12 cellular contexts compared by ENCODE assay signal in genomic region chr11:2139691-2140337, GRCh38. TPM values are rescaled to one million over a fixed set of nuclear protein-coding genes. Genes with fewer than 3 reads are reported as not detected.
DNase-seq lines count a peak whose midpoint lies in the region; ATAC-seq, FAIRE-seq and TF ChIP-seq lines count a peak whose summit lies in the region.
"Had no signal": no experiment of that assay in that cellular context is flagged by ENCODE, and none has a peak within 500 bp of the region (broad histone marks: within the 10 kb centered on the region; RNA-seq: fewer than 3 reads in every experiment).

No MANE protein-coding gene starts in this region.

- H3K27me3 Mint-ChIP-seq in activated naive CD8-positive, alpha-beta T cell treated with anti-CD3 and anti-CD28 coated beads, Interleukin-2, amount 10 ng/mL, durations not matched to agents 7 days and 5 days: peaks cover 67% of the 10 kb centered on the region
- H3K27me3 Mint-ChIP-seq in activated naive CD8-positive, alpha-beta T cell treated with anti-CD3 and anti-CD28 coated beads, Interleukin-2, amount 50 U/mL, for 24 hours: peaks cover 59% of the 10 kb centered on the region

- no peaks in the 10 kb centered on the region for H3K36me3 ChIP-seq in adipocyte (ENCODE audit: control insufficient read depth, insufficient read depth, low read length, severe bottlenecking)
- peaks cover 4 to 9% of the 10 kb centered on the region in 2 experiments; a peak in 4 of 5 replicates for H3K36me3 ChIP-seq in HepG2 (replicated peaks in 1 of 2; ENCODE audit: control insufficient read depth in 1 of 2, insufficient read depth in 2 of 2, low read length in 2 of 2)
- no peaks in the 10 kb centered on the region for H3K36me3 ChIP-seq in smooth muscle cell (ENCODE audit: low read depth)
- H3K36me3 ChIP-seq: left lung had no signal

- peak; percentile 44; the same call in 1 of the 2 replicates for TF ChIP-seq CTCF in HepG2 (CRISPR knock-in tag; IDR thresholded peaks at IDR 0.05)
- no peak for TF ChIP-seq CTCF in smooth muscle cell (IDR thresholded peaks at IDR 0.05; ENCODE audit: borderline replicate concordance, insufficient read depth, poor library complexity, severe bottlenecking)

- TF ChIP-seq EP300 in HepG2 (IDR thresholded peaks at IDR 0.05; ENCODE audit: low read depth in 2 of 2, low read length in 2 of 2): no peak
- TF ChIP-seq EP300 in HepG2 (CRISPR knock-in tag; IDR thresholded peaks at IDR 0.05; ENCODE audit: borderline replicate concordance): no peak

- no peak overlapping the region for H3K27ac Mint-ChIP-seq in activated naive CD8-positive, alpha-beta T cell treated with anti-CD3 and anti-CD28 coated beads, Interleukin-2, amount 10 ng/mL, durations not matched to agents 7 days and 5 days
- no peak overlapping the region for H3K27ac Mint-ChIP-seq in activated naive CD8-positive, alpha-beta T cell treated with anti-CD3 and anti-CD28 coated beads, Interleukin-2, amount 50 U/mL, for 24 hours

- H3K4me1 Mint-ChIP-seq in activated naive CD8-positive, alpha-beta T cell treated with anti-CD3 and anti-CD28 coated beads, Interleukin-2, amount 10 ng/mL, durations not matched to agents 7 days and 5 days: peaks cover 3% of the 10 kb centered on the region
- H3K4me1 Mint-ChIP-seq in activated naive CD8-positive, alpha-beta T cell treated with anti-CD3 and anti-CD28 coated beads, Interleukin-2, amount 50 U/mL, for 24 hours: peaks cover 35% of the 10 kb centered on the region

- in situ Hi-C loops in HepG2 (cut with HindIII; ENCODE audit: extremely low pct_ligation_motif_present, low pct_unique_long_range_greater_than_20kb): no loop called here

- POLR2A ChIA-PET in activated naive CD8-positive, alpha-beta T cell treated with anti-CD3 and anti-CD28 coated beads, Interleukin-2, amount 10 ng/mL, durations not matched to agents 7 days and 5 days (lab: Charles Lee): no interaction called here
- POLR2A ChIA-PET in HepG2 (lab: Yijun Ruan, JAX): interaction anchor here (0.6 to 6.5 kb wide), 12 partner anchors 9 to 489 kb away, joined by 3 to 108 read pairs (median 3); partner anchors contain the start of gene MRPL23

- peaks cover 14% of the 10 kb centered on the region for H3K4me1 ChIP-seq in adipocyte (ENCODE audit: control insufficient read depth, insufficient read depth, low read length)
- peaks cover 53% of the 10 kb centered on the region for H3K4me1 ChIP-seq in HepG2 (ENCODE audit: insufficient read depth, low read length)
- H3K4me1 ChIP-seq in smooth muscle cell (ENCODE audit: low read depth): peaks cover 31% of the 10 kb centered on the region

- H3K27me3 ChIP-seq in adipocyte (replicated peaks; ENCODE audit: control insufficient read depth, insufficient read depth, low read length) (peaks cover 27% of the 10 kb centered on the region), HepG2 (ENCODE audit: control insufficient read depth in 1 of 2, insufficient read depth in 2 of 2, low read length in 2 of 2) (peaks cover 2 to 48% of the 10 kb centered on the region in 2 experiments; a peak in 4 of 5 replicates), smooth muscle cell (ENCODE audit: low read depth) (no peaks in the 10 kb centered on the region)

- H3K4me2 ChIP-seq in HepG2 (ENCODE audit: low read depth, low read length): peak overlapping the region; percentile 68
- peak overlapping the region; percentile 96 for H3K4me2 ChIP-seq in smooth muscle cell

- peak overlapping the region; percentile 58 for H3K27ac ChIP-seq in HepG2 (ENCODE audit: extremely low read length, insufficient read depth, low read length)
- no peak overlapping the region for H3K27ac ChIP-seq in smooth muscle cell (ENCODE audit: low read depth)
- H3K27ac ChIP-seq: left lung had no signal

- H3K4me3 ChIP-seq in adipocyte (ENCODE audit: low read length) (no peak overlapping the region), HepG2 (replicated peaks in 1 of 3; ENCODE audit: insufficient read depth in 1 of 3, low read depth in 2 of 3, low read length in 3 of 3) (peak overlapping the region; percentile 41 to 76 (median 51)), smooth muscle cell (peak overlapping the region; percentile 87)
- H3K4me3 ChIP-seq: left lung had no signal

- H3K79me2 ChIP-seq in HepG2 (ENCODE audit: insufficient read depth, low read length) (peaks cover 17% of the 10 kb centered on the region), smooth muscle cell (ENCODE audit: low read depth) (peaks cover 85% of the 10 kb centered on the region)

- H3K9me3 Mint-ChIP-seq in activated naive CD8-positive, alpha-beta T cell treated with anti-CD3 and anti-CD28 coated beads, Interleukin-2, amount 10 ng/mL, durations not matched to agents 7 days and 5 days: no peaks in the 10 kb centered on the region
- H3K9me3 Mint-ChIP-seq in activated naive CD8-positive, alpha-beta T cell treated with anti-CD3 and anti-CD28 coated beads, Interleukin-2, amount 50 U/mL, for 24 hours: no peaks in the 10 kb centered on the region

- WGBS in HepG2 (ENCODE audit: low lambda C conversion rate): no CpG with 5 or more reads among the region's 54 CpGs
- 4% methylated on average over 42 of the region's 54 CpGs for WGBS in smooth muscle cell (ENCODE audit: low lambda C conversion rate)

- no peaks in the 10 kb centered on the region for H3K36me3 Mint-ChIP-seq in activated naive CD8-positive, alpha-beta T cell treated with anti-CD3 and anti-CD28 coated beads, Interleukin-2, amount 10 ng/mL, durations not matched to agents 7 days and 5 days
- no peaks in the 10 kb centered on the region for H3K36me3 Mint-ChIP-seq in activated naive CD8-positive, alpha-beta T cell treated with anti-CD3 and anti-CD28 coated beads, Interleukin-2, amount 50 U/mL, for 24 hours (ENCODE audit: low read depth)

- ATAC-seq in activated naive CD8-positive, alpha-beta T cell treated with anti-CD3 and anti-CD28 coated beads, Interleukin-2, amount 10 ng/mL, durations not matched to agents 7 days and 5 days (ENCODE audit: low read depth): no peak
- no peak for ATAC-seq in activated naive CD8-positive, alpha-beta T cell treated with anti-CD3 and anti-CD28 coated beads, Interleukin-2, amount 50 U/mL, for 24 hours
- ATAC-seq in HepG2 (peak; percentile 52), GM18861 (IDR thresholded peaks at IDR 0.05; ENCODE audit: unreplicated experiment) (no peak), HG03095 (IDR thresholded peaks at IDR 0.05; ENCODE audit: unreplicated experiment) (no peak)
- ATAC-seq: left lung had no signal

- no peak overlapping the region for H3K4me3 Mint-ChIP-seq in activated naive CD8-positive, alpha-beta T cell treated with anti-CD3 and anti-CD28 coated beads, Interleukin-2, amount 10 ng/mL, durations not matched to agents 7 days and 5 days
- H3K4me3 Mint-ChIP-seq in activated naive CD8-positive, alpha-beta T cell treated with anti-CD3 and anti-CD28 coated beads, Interleukin-2, amount 50 U/mL, for 24 hours: no peak overlapping the region

- no peak overlapping the region for H3K9ac ChIP-seq in adipocyte (ENCODE audit: low read length)
- H3K9ac ChIP-seq in HepG2 (ENCODE audit: insufficient read depth, low read depth, low read length): peak overlapping the region; percentile 65
- H3K9ac ChIP-seq in smooth muscle cell (ENCODE audit: low read depth): peak overlapping the region; percentile 75

- no peak overlapping the region for H2AFZ ChIP-seq in HepG2 (ENCODE audit: low read length)
- H2AFZ ChIP-seq in smooth muscle cell (ENCODE audit: low read depth): no peak overlapping the region

- no peak for TF ChIP-seq POLR2A in HepG2 (IDR thresholded peaks at IDR 0.05; ENCODE audit: insufficient read depth in 1 of 2, low read depth in 2 of 2, low read length in 2 of 2)

- H3K9me3 ChIP-seq in adipocyte (ENCODE audit: control insufficient read depth, low read length) (no peaks in the 10 kb centered on the region), HepG2 (ENCODE audit: low read length) (no peaks in the 10 kb centered on the region), smooth muscle cell (replicated peaks; ENCODE audit: low read depth) (no peaks in the 10 kb centered on the region)
- H3K9me3 ChIP-seq: left lung had no signal

- CTCF ChIA-PET in HepG2 (lab: Yijun Ruan, JAX; ENCODE audit: low intra/inter-chr PET ratio, low total read pairs): interaction anchor here (1.7 kb wide), 1 partner anchor 103 kb away, joined by 3 read pairs; no protein-coding TSS in a partner anchor

- intact Hi-C loops in HepG2 (cut with micrococcal nuclease; ENCODE audit: unreplicated experiment): no loop called here

- FAIRE-seq in HepG2 (lab: Jason Lieb, UNC): no peak

- peak; percentile 40 for DNase-seq in activated naive CD8-positive, alpha-beta T cell treated with anti-CD3 and anti-CD28 coated beads, Interleukin-2, amount 10 ng/mL, durations not matched to agents 7 days and 5 days
- no peak for DNase-seq in activated naive CD8-positive, alpha-beta T cell treated with anti-CD3 and anti-CD28 coated beads, Interleukin-2, amount 50 U/mL, for 24 hours
- DNase-seq in adipocyte (ENCODE audit: low read depth): peak; percentile 49
- DNase-seq in HepG2 (ENCODE audit: low spot score): peak; percentile 29
- no peak for DNase-seq in smooth muscle cell (lab: John Stamatoyannopoulos, UW; ENCODE audit: unreplicated experiment)
- DNase-seq in NCI-H2081 treated with DMSO at 0.1 percent for 48 hours (lab: John Stamatoyannopoulos, UW): no peak
- DNase-seq: activated naive CD4-positive, alpha-beta T cell; head of caudate nucleus had no signal

- peaks cover 34% of the 10 kb centered on the region for H4K20me1 ChIP-seq in HepG2 (ENCODE audit: insufficient read depth, low read length)
- H4K20me1 ChIP-seq in smooth muscle cell (ENCODE audit: low read depth): peaks cover 44% of the 10 kb centered on the region

- peaks cover 36% of the 10 kb centered on the region for H3F3A ChIP-seq in smooth muscle cell (ENCODE audit: low read depth)

- BruUV-seq in HepG2 (replicated peaks; lab: Mats Ljungman, UMichigan): no TSS peak

- TF ChIP-seq RAD21 in HepG2 (CRISPR knock-in tag; IDR thresholded peaks at IDR 0.05): peak; percentile 60

RNA-seq across cellular contexts. Expression of gene IGF2, which starts 0.6 kb away (rescaled TPM):
- total RNA-seq in activated naive CD8-positive, alpha-beta T cell treated with anti-CD3 and anti-CD28 coated beads, Interleukin-2, amount 10 ng/mL, durations not matched to agents 7 days and 5 days: not detected
- total RNA-seq in HepG2 (2016; rRNA removed; fragmentation: Illumina TruSeq; extraction: Trizol): 79.1 and 138 TPM in 2 replicates
- total RNA-seq in HepG2 (2016; cell fraction: cytosol; rRNA removed; fragmentation: Illumina TruSeq; extraction: Trizol; ENCODE audit: low read depth): 150 and 154 TPM in 2 replicates
- total RNA-seq in HepG2 (2016; cell fraction: insoluble cytoplasmic fraction; rRNA removed; fragmentation: Illumina TruSeq; extraction: Trizol): 71.0 and 125 TPM in 2 replicates
- 362 and 363 TPM in 2 replicates for total RNA-seq in HepG2 (2016; cell fraction: membrane; rRNA removed; fragmentation: Illumina TruSeq; extraction: Trizol)
- 89.6 and 109 TPM in 2 replicates for total RNA-seq in HepG2 (2016; cell fraction: nucleus; rRNA removed; fragmentation: Illumina TruSeq; extraction: Trizol)
- 254 and 379 TPM in 2 replicates for polyA plus RNA-seq in HepG2 (2011; rRNA removed)
- 454 and 616 TPM in 2 replicates for polyA plus RNA-seq in HepG2 (2011; cell fraction: cytosol; rRNA removed)
- polyA plus RNA-seq in HepG2 (2011; cell fraction: nucleus; rRNA removed): 839 and 1,149 TPM in 2 replicates
- 4,210 and 4,559 TPM in 2 replicates for polyA plus RNA-seq in HepG2 (2012)
- 341 and 387 TPM in 2 replicates for polyA plus RNA-seq in HepG2 (2016; cell fraction: cytosol; fragmentation: Illumina TruSeq; extraction: Trizol; ENCODE audit: low read depth)
- 1,191 and 1,950 TPM in 2 replicates for polyA plus RNA-seq in HepG2 (2016; cell fraction: insoluble cytoplasmic fraction; fragmentation: Illumina TruSeq; extraction: Trizol; ENCODE audit: low read depth)
- polyA plus RNA-seq in HepG2 (2016; cell fraction: membrane; fragmentation: Illumina TruSeq; extraction: Trizol; ENCODE audit: low read depth): 1,798 and 2,413 TPM in 2 replicates
- 949 and 1,082 TPM in 2 replicates for polyA plus RNA-seq in HepG2 (2016; cell fraction: nucleus; fragmentation: Illumina TruSeq; extraction: Trizol; ENCODE audit: insufficient read depth, low read depth)
- polyA minus RNA-seq in HepG2 (2011; rRNA and poly(A)+ RNA removed; ENCODE audit: low replicate concordance): 0.19 and 781 TPM in 2 replicates
- polyA minus RNA-seq in HepG2 (2011; cell fraction: cytosol; rRNA and poly(A)+ RNA removed): 811 and 1,353 TPM in 2 replicates
- polyA minus RNA-seq in HepG2 (2011; cell fraction: nucleus; rRNA and poly(A)+ RNA removed): 170 and 248 TPM in 2 replicates
- total RNA-seq in smooth muscle cell: 2,086 and 2,274 TPM in 2 replicates
- polyA plus RNA-seq in smooth muscle cell: 3,825 and 3,877 TPM in 2 replicates

RNA-seq across cellular contexts. Expression of gene INS, which starts 21.2 kb away (rescaled TPM):
- total RNA-seq in activated naive CD8-positive, alpha-beta T cell treated with anti-CD3 and anti-CD28 coated beads, Interleukin-2, amount 10 ng/mL, durations not matched to agents 7 days and 5 days: not detected
- total RNA-seq in HepG2 (2016; rRNA removed; fragmentation: Illumina TruSeq; extraction: Trizol) (not detected in 2 replicates), smooth muscle cell (not detected in 2 replicates)
- not detected in 2 replicates for total RNA-seq in HepG2 (2016; cell fraction: cytosol; rRNA removed; fragmentation: Illumina TruSeq; extraction: Trizol; ENCODE audit: low read depth)
- not detected in 2 replicates for total RNA-seq in HepG2 (2016; cell fraction: insoluble cytoplasmic fraction; rRNA removed; fragmentation: Illumina TruSeq; extraction: Trizol)
- not detected in 2 replicates for total RNA-seq in HepG2 (2016; cell fraction: membrane; rRNA removed; fragmentation: Illumina TruSeq; extraction: Trizol)
- total RNA-seq in HepG2 (2016; cell fraction: nucleus; rRNA removed; fragmentation: Illumina TruSeq; extraction: Trizol): not detected in 2 replicates
- polyA plus RNA-seq in HepG2 (2011; rRNA removed) (not detected in 2 replicates), smooth muscle cell (not detected in 2 replicates)
- not detected in 2 replicates for polyA plus RNA-seq in HepG2 (2011; cell fraction: cytosol; rRNA removed)
- polyA plus RNA-seq in HepG2 (2011; cell fraction: nucleus; rRNA removed): not detected in 2 replicates
- not detected in 2 replicates for polyA plus RNA-seq in HepG2 (2012)
- polyA plus RNA-seq in HepG2 (2016; cell fraction: cytosol; fragmentation: Illumina TruSeq; extraction: Trizol; ENCODE audit: low read depth): not detected in 2 replicates
- not detected in 2 replicates for polyA plus RNA-seq in HepG2 (2016; cell fraction: insoluble cytoplasmic fraction; fragmentation: Illumina TruSeq; extraction: Trizol; ENCODE audit: low read depth)
- polyA plus RNA-seq in HepG2 (2016; cell fraction: membrane; fragmentation: Illumina TruSeq; extraction: Trizol; ENCODE audit: low read depth): not detected in 2 replicates
- not detected in 2 replicates for polyA plus RNA-seq in HepG2 (2016; cell fraction: nucleus; fragmentation: Illumina TruSeq; extraction: Trizol; ENCODE audit: insufficient read depth, low read depth)
- polyA minus RNA-seq in HepG2 (2011; rRNA and poly(A)+ RNA removed; ENCODE audit: low replicate concordance): not detected in 2 replicates
- not detected in 2 replicates for polyA minus RNA-seq in HepG2 (2011; cell fraction: cytosol; rRNA and poly(A)+ RNA removed)
- not detected in 2 replicates for polyA minus RNA-seq in HepG2 (2011; cell fraction: nucleus; rRNA and poly(A)+ RNA removed)
- total RNA-seq: left lung had no signal
- polyA plus RNA-seq: AG04450 had no signal

RNA-seq across cellular contexts. Expression of gene TH, which starts 31.8 kb away (rescaled TPM):
- total RNA-seq in activated naive CD8-positive, alpha-beta T cell treated with anti-CD3 and anti-CD28 coated beads, Interleukin-2, amount 10 ng/mL, durations not matched to agents 7 days and 5 days: not detected
- total RNA-seq in HepG2 (2016; rRNA removed; fragmentation: Illumina TruSeq; extraction: Trizol) (not detected in 2 replicates), smooth muscle cell (not detected in 2 replicates)
- total RNA-seq in HepG2 (2016; cell fraction: cytosol; rRNA removed; fragmentation: Illumina TruSeq; extraction: Trizol; ENCODE audit: low read depth): not detected in 2 replicates
- total RNA-seq in HepG2 (2016; cell fraction: insoluble cytoplasmic fraction; rRNA removed; fragmentation: Illumina TruSeq; extraction: Trizol): not detected in 2 replicates
- total RNA-seq in HepG2 (2016; cell fraction: membrane; rRNA removed; fragmentation: Illumina TruSeq; extraction: Trizol): not detected in 2 replicates
- total RNA-seq in HepG2 (2016; cell fraction: nucleus; rRNA removed; fragmentation: Illumina TruSeq; extraction: Trizol): not detected in 2 replicates
- polyA plus RNA-seq in HepG2 (2011; rRNA removed) (0.36 and 0.42 TPM in 2 replicates), smooth muscle cell (not detected in 2 replicates)
- 0.08 and 0.15 TPM in 2 replicates for polyA plus RNA-seq in HepG2 (2011; cell fraction: cytosol; rRNA removed)
- 3.1 and 4.3 TPM in 2 replicates for polyA plus RNA-seq in HepG2 (2011; cell fraction: nucleus; rRNA removed)
- not detected in 2 replicates for polyA plus RNA-seq in HepG2 (2012)
- not detected in 2 replicates for polyA plus RNA-seq in HepG2 (2016; cell fraction: cytosol; fragmentation: Illumina TruSeq; extraction: Trizol; ENCODE audit: low read depth)
- polyA plus RNA-seq in HepG2 (2016; cell fraction: insoluble cytoplasmic fraction; fragmentation: Illumina TruSeq; extraction: Trizol; ENCODE audit: low read depth): not detected in 2 replicates
- not detected in 2 replicates for polyA plus RNA-seq in HepG2 (2016; cell fraction: membrane; fragmentation: Illumina TruSeq; extraction: Trizol; ENCODE audit: low read depth)
- not detected in 2 replicates for polyA plus RNA-seq in HepG2 (2016; cell fraction: nucleus; fragmentation: Illumina TruSeq; extraction: Trizol; ENCODE audit: insufficient read depth, low read depth)
- polyA minus RNA-seq in HepG2 (2011; rRNA and poly(A)+ RNA removed; ENCODE audit: low replicate concordance): not detected in 2 replicates
- polyA minus RNA-seq in HepG2 (2011; cell fraction: cytosol; rRNA and poly(A)+ RNA removed): not detected in 2 replicates
- not detected in 2 replicates for polyA minus RNA-seq in HepG2 (2011; cell fraction: nucleus; rRNA and poly(A)+ RNA removed)
- polyA plus RNA-seq: AG04450 had no signal

Comparison
In these comparisons a context has a peak if more than half of its experiments do, and no peak if none do; other contexts are left out.
1. DNase-seq: peak in activated naive CD8-positive, alpha-beta T cell treated with anti-CD3 and anti-CD28 coated beads, Interleukin-2, amount 10 ng/mL, durations not matched to agents 7 days and 5 days (single experiment), adipocyte (single experiment) and HepG2 (single experiment); none in activated naive CD8-positive, alpha-beta T cell treated with anti-CD3 and anti-CD28 coated beads, Interleukin-2, amount 50 U/mL, for 24 hours (single experiment), smooth muscle cell (single experiment) and NCI-H2081 treated with DMSO at 0.1 percent for 48 hours (single experiment).
2. RNA of gene IGF2, which starts 0.6 kb away (total RNA-seq): 2,086 to 2,274 TPM in smooth muscle cell and 71.0 to 363 TPM in HepG2; not detected in activated naive CD8-positive, alpha-beta T cell treated with anti-CD3 and anti-CD28 coated beads, Interleukin-2, amount 10 ng/mL, durations not matched to agents 7 days and 5 days; every median in the first group is over 10 times any median in the second.